ENCODE assay signal across 26 cellular contexts in the genomic region with DNA sequence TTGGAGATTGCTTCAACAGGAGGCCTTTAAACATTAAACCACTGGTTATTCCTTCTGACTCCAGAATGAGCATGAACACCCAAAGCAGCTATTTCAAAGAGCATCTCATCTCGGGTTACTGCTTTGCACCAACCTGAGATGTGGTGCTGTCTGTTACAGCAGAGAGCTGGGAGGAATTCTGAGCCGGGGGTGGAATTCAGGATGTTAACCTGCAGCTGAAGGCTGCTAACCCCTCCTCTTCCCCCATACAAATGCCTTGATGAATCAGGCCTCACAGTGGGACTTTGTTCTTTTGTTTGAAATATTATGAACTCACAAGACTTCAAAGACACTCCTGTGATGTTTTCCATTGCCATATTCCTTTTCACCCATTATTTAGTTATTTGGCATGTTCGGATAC.
A peak's percentile ranks its signal among the peaks of the same experiment; 100 is the strongest.
DNase-seq lines count a peak whose midpoint lies in the region; ATAC-seq, FAIRE-seq and TF ChIP-seq lines count a peak whose summit lies in the region.
"Had no signal": no experiment of that assay in that cellular context is flagged by ENCODE, and none has a peak within 500 bp of the region (broad histone marks: within the 10 kb centered on the region; RNA-seq: fewer than 3 reads in every experiment).

No MANE protein-coding gene starts in this region.

- TF ChIP-seq EP300 in HepG2 (IDR thresholded peaks at IDR 0.05; ENCODE audit: low read depth in 2 of 2, low read length in 2 of 2) (no peak), HepG2 (CRISPR knock-in tag; IDR thresholded peaks at IDR 0.05; ENCODE audit: borderline replicate concordance) (no peak)

- no peak overlapping the region for H3K9ac ChIP-seq in HepG2 (ENCODE audit: insufficient read depth, low read depth, low read length)

- no peaks in the 10 kb centered on the region for H3K36me3 ChIP-seq in HepG2 (replicated peaks in 1 of 2; ENCODE audit: control insufficient read depth in 1 of 2, insufficient read depth in 2 of 2, low read length in 2 of 2)
- no peaks in the 10 kb centered on the region for H3K36me3 ChIP-seq in right lobe of liver
- H3K36me3 ChIP-seq: HAP-1, Peyer's patch, stomach, thyroid gland had no signal

- H3K79me2 ChIP-seq in HepG2 (ENCODE audit: insufficient read depth, low read length) = no peaks in the 10 kb centered on the region

- H3K4me1 ChIP-seq in HepG2 (ENCODE audit: insufficient read depth, low read length) = peaks cover 14% of the 10 kb centered on the region
- no peaks in the 10 kb centered on the region for H3K4me1 ChIP-seq in right lobe of liver
- H3K4me1 ChIP-seq: A549, HAP-1, Peyer's patch, psoas muscle, stomach, thyroid gland had no signal

- H3K27ac ChIP-seq in HepG2 (ENCODE audit: extremely low read length, insufficient read depth, low read length) (no peak overlapping the region), right lobe of liver (no peak overlapping the region), caudate nucleus (ENCODE audit: low read depth, low read length) (peak overlapping the region; percentile 62)
- H3K27ac ChIP-seq: A549, Peyer's patch, psoas muscle, skin epidermis, stomach, thyroid gland, VCaP had no signal

- H3K4me3 ChIP-seq in HepG2 (replicated peaks in 1 of 3; ENCODE audit: insufficient read depth in 1 of 3, low read depth in 2 of 3, low read length in 3 of 3) (no peak overlapping the region), right lobe of liver (no peak overlapping the region)
- H3K4me3 ChIP-seq: A549, HAP-1, K562, Peyer's patch, psoas muscle, skin epidermis, stomach, thyroid gland had no signal

- TF ChIP-seq CTCF in HepG2 (CRISPR knock-in tag; IDR thresholded peaks at IDR 0.05) = no peak
- no peak for TF ChIP-seq CTCF in right lobe of liver (IDR thresholded peaks at IDR 0.05)

- TF ChIP-seq POLR2A in HepG2 (IDR thresholded peaks at IDR 0.05; ENCODE audit: insufficient read depth in 1 of 2, low read depth in 2 of 2, low read length in 2 of 2) (no peak), right lobe of liver (IDR thresholded peaks at IDR 0.05) (no peak)

- CTCF ChIA-PET in HepG2 (lab: Yijun Ruan, JAX; ENCODE audit: low intra/inter-chr PET ratio, low total read pairs) = no interaction called here

- in situ Hi-C loops in HepG2 (cut with HindIII; ENCODE audit: extremely low pct_ligation_motif_present, low pct_unique_long_range_greater_than_20kb) = no loop called here

- no peak overlapping the region for H2AFZ ChIP-seq in HepG2 (ENCODE audit: low read length)

- intact Hi-C loops in HepG2 (cut with micrococcal nuclease; ENCODE audit: unreplicated experiment) = no loop called here
- intact Hi-C loops in right lobe of liver (cut with DNase I) = no loop called here

- FAIRE-seq in HepG2 (lab: Jason Lieb, UNC) = no peak
- FAIRE-seq: A549, K562 had no signal

- no TSS peak for BruUV-seq in HepG2 (replicated peaks; lab: Mats Ljungman, UMichigan)

- no peak overlapping the region for H3K4me2 ChIP-seq in HepG2 (ENCODE audit: low read depth, low read length)
- H3K4me2 ChIP-seq: A549 had no signal

- no peaks in the 10 kb centered on the region for H4K20me1 ChIP-seq in HepG2 (ENCODE audit: insufficient read depth, low read length)

- DNase-seq in HepG2 (ENCODE audit: low spot score) = peak; percentile 54
- no peak for DNase-seq in right lobe of liver
- peak in 42 of 61 donors; percentile 4 to 91 (median 46) for DNase-seq in caudate nucleus (lab: John Stamatoyannopoulos, UW)
- DNase-seq in islet precursor cell = peak; percentile 79
- DNase-seq in stimulated activated CD4-positive, alpha-beta T cell treated with anti-CD3 and anti-CD28 coated beads, Interleukin-2, amount 100 ng/mL, for 48 hours = no peak
- no peak for DNase-seq in activated CD4-positive, alpha-beta T cell treated with anti-CD3 and anti-CD28 coated beads for 1 hour
- DNase-seq in activated CD8-positive, alpha-beta memory T cell treated with anti-CD3 and anti-CD28 coated beads, Interleukin-2, amount 50 U/mL, for 4 hours = no peak
- DNase-seq: activated CD4-positive, alpha-beta T cell treated with anti-CD3 and anti-CD28 coated beads, Interleukin-2, amount 10 ng/mL, durations not matched to agents 24 days and 14 days; activated T-cell treated with anti-CD3 and anti-CD28 coated beads, Interleukin-2, amount 50 U/mL, for 4 hours; CD8-positive, alpha-beta T cell; dermis blood vessel endothelial cell; MM.1S; NCI-H2029; NCI-H510A; Peyer's patch; psoas muscle; SHP77 treated with DMSO at 0.1 percent for 48 hours; stomach; thyroid gland had no signal

- ATAC-seq in HepG2 (peak; percentile 60), right lobe of liver (no peak), GM21360 (IDR thresholded peaks at IDR 0.05; ENCODE audit: unreplicated experiment) (no peak)
- ATAC-seq: A549; activated T-cell treated with anti-CD3 and anti-CD28 coated beads, Interleukin-2, amount 50 U/mL, for 4 hours; CD8-positive, alpha-beta T cell; K562; left lobe of liver; psoas muscle had no signal

- no peak for TF ChIP-seq RAD21 in HepG2 (CRISPR knock-in tag; IDR thresholded peaks at IDR 0.05)

- H3K27me3 ChIP-seq in HepG2 (ENCODE audit: control insufficient read depth in 1 of 2, insufficient read depth in 2 of 2, low read length in 2 of 2) (peaks cover 2 to 21% of the 10 kb centered on the region in 2 experiments; a peak in 3 of 5 replicates), right lobe of liver (no peaks in the 10 kb centered on the region)
- H3K27me3 ChIP-seq: Peyer's patch, thyroid gland had no signal

- no peaks in the 10 kb centered on the region for H3K9me3 ChIP-seq in HepG2 (ENCODE audit: low read length)
- no peaks in the 10 kb centered on the region for H3K9me3 ChIP-seq in right lobe of liver
- H3K9me3 ChIP-seq: A549, HAP-1, Peyer's patch, psoas muscle, stomach, thyroid gland had no signal

- POLR2A ChIA-PET in HepG2 (lab: Yijun Ruan, JAX) = no interaction called here

- WGBS in HepG2 (ENCODE audit: low lambda C conversion rate) = 3% methylated on average over 3 of the region's 3 CpGs
- 24% methylated on average over 3 of the region's 3 CpGs for WGBS in right lobe of liver (ENCODE audit: insufficient coverage, low coverage, low lambda C conversion rate, missing lambda C conversion rate)

TF ChIP-seq in HepG2, 621 proteins besides CTCF, POLR2A, EP300 and RAD21:
- TF ChIP-seq, protein P1, sequence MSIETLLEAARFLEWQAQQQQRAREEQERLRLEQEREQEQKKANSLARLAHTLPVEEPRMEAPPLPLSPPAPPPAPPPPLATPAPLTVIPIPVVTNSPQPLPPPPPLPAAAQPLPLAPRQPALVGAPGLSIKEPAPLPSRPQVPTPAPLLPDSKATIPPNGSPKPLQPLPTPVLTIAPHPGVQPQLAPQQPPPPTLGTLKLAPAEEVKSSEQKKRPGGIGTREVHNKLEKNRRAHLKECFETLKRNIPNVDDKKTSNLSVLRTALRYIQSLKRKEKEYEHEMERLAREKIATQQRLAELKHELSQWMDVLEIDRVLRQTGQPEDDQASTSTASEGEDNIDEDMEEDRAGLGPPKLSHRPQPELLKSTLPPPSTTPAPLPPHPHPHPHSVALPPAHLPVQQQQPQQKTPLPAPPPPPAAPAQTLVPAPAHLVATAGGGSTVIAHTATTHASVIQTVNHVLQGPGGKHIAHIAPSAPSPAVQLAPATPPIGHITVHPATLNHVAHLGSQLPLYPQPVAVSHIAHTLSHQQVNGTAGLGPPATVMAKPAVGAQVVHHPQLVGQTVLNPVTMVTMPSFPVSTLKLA (IDR thresholded peaks at IDR 0.05) = no peak
- TF ChIP-seq ETV5 (CRISPR knock-in tag; IDR thresholded peaks at IDR 0.05; ENCODE audit: borderline replicate concordance) (no peak), ZNF12 (CRISPR knock-in tag; IDR thresholded peaks at IDR 0.05) (peak; percentile 76; the same call in 1 of the 2 replicates), YEATS2 (CRISPR knock-in tag; IDR thresholded peaks at IDR 0.05; ENCODE audit: borderline replicate concordance) (no peak), ZNF619 (CRISPR knock-in tag; IDR thresholded peaks at IDR 0.05) (no peak), SMARCE1 (IDR thresholded peaks at IDR 0.05; ENCODE audit: borderline replicate concordance) (no peak), ZNF350 (CRISPR knock-in tag; IDR thresholded peaks at IDR 0.05; ENCODE audit: borderline replicate concordance, low read depth) (no peak), SOX13 (IDR thresholded peaks at IDR 0.05) (no peak), SOX13 (CRISPR knock-in tag; conservative IDR thresholded peaks at IDR 0.05 in 1 of 2, IDR thresholded peaks at IDR 0.05 in 1 of 2) (0 out of 4 replicates have a peak, but pooled peaks of 1 of the 2 experiments have one; percentile 7), ZNF263 (CRISPR knock-in tag; IDR thresholded peaks at IDR 0.05) (no peak), STAG1 (CRISPR knock-in tag; IDR thresholded peaks at IDR 0.05) (no peak), ZNF30 (CRISPR knock-in tag; IDR thresholded peaks at IDR 0.05) (no peak), ZFP36L1 (CRISPR knock-in tag; IDR thresholded peaks at IDR 0.05) (no peak), GPN1 (CRISPR knock-in tag; IDR thresholded peaks at IDR 0.05; ENCODE audit: borderline replicate concordance) (no peak), THAP11 (CRISPR knock-in tag; IDR thresholded peaks at IDR 0.05) (no peak), TCF7 (IDR thresholded peaks at IDR 0.05; ENCODE audit: low read depth) (peak; percentile 36; the same call in 1 of the 2 replicates), CBX5 (CRISPR knock-in tag; IDR thresholded peaks at IDR 0.05; ENCODE audit: borderline replicate concordance) (no peak), ZNF17 (CRISPR knock-in tag; IDR thresholded peaks at IDR 0.05) (no peak), ZNF572 (CRISPR knock-in tag; IDR thresholded peaks at IDR 0.05) (no peak), ZNF567 (CRISPR knock-in tag; IDR thresholded peaks at IDR 0.05; ENCODE audit: borderline replicate concordance) (no peak), ZNF234 (CRISPR knock-in tag; conservative IDR thresholded peaks at IDR 0.05) (no peak)
- TF ChIP-seq, protein P2, sequence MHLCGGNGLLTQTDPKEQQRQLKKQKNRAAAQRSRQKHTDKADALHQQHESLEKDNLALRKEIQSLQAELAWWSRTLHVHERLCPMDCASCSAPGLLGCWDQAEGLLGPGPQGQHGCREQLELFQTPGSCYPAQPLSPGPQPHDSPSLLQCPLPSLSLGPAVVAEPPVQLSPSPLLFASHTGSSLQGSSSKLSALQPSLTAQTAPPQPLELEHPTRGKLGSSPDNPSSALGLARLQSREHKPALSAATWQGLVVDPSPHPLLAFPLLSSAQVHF (CRISPR knock-in tag; IDR thresholded peaks at IDR 0.05) = no peak

Comparison
In these comparisons a context has a peak if more than half of its experiments do, and no peak if none do; other contexts are left out.
1. DNase-seq: peak in HepG2 (single experiment), caudate nucleus (42 of 61) and islet precursor cell (single experiment); none in right lobe of liver (0 of 3), stimulated activated CD4-positive, alpha-beta T cell treated with anti-CD3 and anti-CD28 coated beads, Interleukin-2, amount 100 ng/mL, for 48 hours (0 of 2), activated CD4-positive, alpha-beta T cell treated with anti-CD3 and anti-CD28 coated beads for 1 hour (single experiment) and activated CD8-positive, alpha-beta memory T cell treated with anti-CD3 and anti-CD28 coated beads, Interleukin-2, amount 50 U/mL, for 4 hours (single experiment).